ENCODE assay signal across 3 cellular contexts in the genomic region with DNA sequence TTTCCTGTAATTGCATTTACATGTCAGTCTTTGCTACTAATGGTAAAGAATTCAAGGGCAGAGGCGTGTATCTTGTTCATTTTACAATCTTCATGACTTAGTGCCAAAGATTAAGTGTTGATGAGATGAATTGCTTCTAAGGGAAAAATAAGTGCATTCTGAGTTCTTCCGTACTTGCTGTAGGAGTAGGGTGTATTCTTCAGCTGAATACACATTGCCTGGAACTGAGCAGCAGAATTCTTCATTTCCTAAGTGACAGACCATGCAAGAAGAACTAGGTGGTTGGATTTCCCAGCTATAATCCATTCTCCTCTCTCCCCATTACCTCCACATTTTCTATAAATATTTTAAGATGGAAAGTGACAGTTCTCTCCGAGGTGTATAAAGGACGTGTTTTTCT.
"Had no signal": no experiment of that assay in that cellular context is flagged by ENCODE, and none has a peak within 500 bp of the region (broad histone marks: within the 10 kb centered on the region; RNA-seq: fewer than 3 reads in every experiment).

No MANE protein-coding gene starts in this region.

- ATAC-seq: GM12878 had no signal

- H3K4me3 ChIP-seq: GM12878 had no signal

- DNase-seq: GDM1, GF-D8 had no signal
